Comparison of ENCODE assay signal across 1 cellular context in genomic region chr22:24607429-24608111, GRCh38.
TF ChIP-seq lines count a peak whose summit lies in the region.

No MANE protein-coding gene starts in this region.

TF ChIP-seq in GM12878, 131 proteins besides CTCF, POLR2A, EP300 and RAD21:
- peak; percentile 69; the same call in 1 of the 2 replicates for TF ChIP-seq RAD51 (IDR thresholded peaks at IDR 0.05)
- peak; percentile 31; the same call in 1 of the 2 replicates for TF ChIP-seq ATF7 (IDR thresholded peaks at IDR 0.05; ENCODE audit: low read depth)
- TF ChIP-seq TAF1 (IDR thresholded peaks at IDR 0.05; ENCODE audit: borderline replicate concordance, low read depth, low read length): 0 out of 2 replicates have a peak, but pooled peaks have one; percentile 7
- 0 out of 2 replicates have a peak, but pooled peaks have one; percentile 55 for TF ChIP-seq GATAD2B (conservative IDR thresholded peaks at IDR 0.05; ENCODE audit: low read depth)
- peak; percentile 58; the same call in 1 of the 2 replicates for TF ChIP-seq ZNF687 (IDR thresholded peaks at IDR 0.05)
- TF ChIP-seq PKNOX1 (IDR thresholded peaks at IDR 0.05): 0 out of 2 replicates have a peak, but pooled peaks have one; percentile 12
- TF ChIP-seq USF1 (IDR thresholded peaks at IDR 0.05; ENCODE audit: borderline replicate concordance, extremely low read length, insufficient read depth, low read depth, low read length): peak; percentile 54
- 0 out of 2 replicates have a peak, but pooled peaks have one; percentile 18 for TF ChIP-seq NR2C1 (IDR thresholded peaks at IDR 0.05)
- TF ChIP-seq MLLT1 (IDR thresholded peaks at IDR 0.05): peak; percentile 76
- TF ChIP-seq HDGF (IDR thresholded peaks at IDR 0.05): peak; percentile 79; the same call in 1 of the 2 replicates
- TF ChIP-seq BHLHE40 (IDR thresholded peaks at IDR 0.05; ENCODE audit: borderline replicate concordance in 1 of 2, low read depth in 2 of 2, low read length in 1 of 2): peak in 1 of 2 experiments; percentile 49; a peak in 2 of 4 replicates
- TF ChIP-seq RELB (IDR thresholded peaks at IDR 0.05; ENCODE audit: low read depth): 0 out of 2 replicates have a peak, but pooled peaks have one; percentile 34
